In the genomic region with DNA sequence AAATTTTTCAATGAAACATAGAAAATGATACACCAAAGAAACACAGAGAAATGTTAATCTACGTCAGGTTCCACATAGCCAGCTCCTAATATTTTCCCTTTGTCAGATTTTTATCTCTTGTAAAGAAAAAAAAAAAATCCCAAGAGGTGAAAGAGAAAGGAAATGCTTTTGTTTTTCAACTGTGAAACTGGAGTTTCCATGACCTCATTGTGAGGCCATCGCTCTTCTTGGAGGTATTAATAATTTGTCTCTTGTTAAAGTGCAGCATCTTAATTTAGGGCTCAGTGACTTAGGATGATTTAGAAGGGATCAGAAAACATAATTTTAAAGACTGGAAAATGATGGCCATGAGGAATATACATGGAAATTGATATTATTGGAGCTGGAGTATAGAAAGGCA, we compare ENCODE assay signal across 20 cellular contexts. TPM values are rescaled to one million over a fixed set of nuclear protein-coding genes. Genes with fewer than 3 reads are reported as not detected.
DNase-seq lines count a peak whose midpoint lies in the region; ATAC-seq and TF ChIP-seq lines count a peak whose summit lies in the region.
"Had no signal": no experiment of that assay in that cellular context is flagged by ENCODE, and none has a peak within 500 bp of the region (broad histone marks: within the 10 kb centered on the region; RNA-seq: fewer than 3 reads in every experiment).

No MANE protein-coding gene starts in this region.

- peak overlapping the region; percentile 18; the same call in 1 of the 2 replicates for H3K4ac ChIP-seq in IMR-90 (ENCODE audit: low read depth, low read length)

- no peak overlapping the region for H3K14ac ChIP-seq in IMR-90 (replicated peaks; ENCODE audit: low read depth, low read length)

- H3K4me3 ChIP-seq in IMR-90 (ENCODE audit: insufficient read depth, low read depth, low read length) (no peak overlapping the region), endodermal cell (ENCODE audit: low read length) (no peak overlapping the region), mesodermal cell (ENCODE audit: extremely low read depth, insufficient read depth, low read length, poor library complexity, severe bottlenecking) (no peak overlapping the region), skeletal muscle tissue (ENCODE audit: low read length in 3 of 3) (no peak overlapping the region)
- H3K4me3 ChIP-seq: BLaER1, lung had no signal

- H3K9me3 ChIP-seq in IMR-90 (ENCODE audit: control insufficient read depth, insufficient read depth, low read length) (peaks cover 5% of the 10 kb centered on the region), endodermal cell (ENCODE audit: control insufficient read depth, low read length) (peaks cover 27% of the 10 kb centered on the region), mesodermal cell (ENCODE audit: control insufficient read depth, low read length) (peaks cover 10% of the 10 kb centered on the region), skeletal muscle tissue (ENCODE audit: control insufficient read depth in 3 of 3, low read length in 3 of 3) (peaks cover 0 to 2% (median 0%) of the 10 kb centered on the region in 3 donors)

- no peak overlapping the region for H2BK15ac ChIP-seq in IMR-90 (ENCODE audit: low read depth, low read length)

- peaks cover 25% of the 10 kb centered on the region for H3K4me1 Mint-ChIP-seq in endodermal cell
- H3K4me1 Mint-ChIP-seq: naive B cell had no signal

- H3K27me3 Mint-ChIP-seq in endodermal cell (ENCODE audit: insufficient read depth), result no peaks in the 10 kb centered on the region
- H3K27me3 Mint-ChIP-seq: activated CD8-positive, alpha-beta T cell treated with anti-CD3 and anti-CD28 coated beads for 36 hours; activated T-cell treated with anti-CD3 and anti-CD28 coated beads, Interleukin-2, amount 50 U/mL, for 24 hours; naive B cell had no signal

- no peak for DNase-seq in IMR-90
- DNase-seq in endodermal cell, result no peak
- DNase-seq in MV-4-11 (lab: John Stamatoyannopoulos, UW), result no peak
- DNase-seq in activated T-cell treated with anti-CD3 and anti-CD28 coated beads, Interleukin-2, amount 50 U/mL, for 1 hour, result no peak
- no peak for DNase-seq in stimulated activated CD4-positive, alpha-beta T cell treated with anti-CD3 and anti-CD28 coated beads, Interleukin-2, amount 100 ng/mL, for 24 hours
- no peak for DNase-seq in DMS79 treated with DMSO at 0.1 percent for 48 hours (lab: John Stamatoyannopoulos, UW)
- DNase-seq: activated CD8-positive, alpha-beta T cell treated with anti-CD3 and anti-CD28 coated beads for 36 hours; activated naive CD4-positive, alpha-beta T cell treated with anti-CD3 and anti-CD28 coated beads for 36 hours; activated T-cell treated with anti-CD3 and anti-CD28 coated beads, Interleukin-2, amount 50 U/mL, for 24 hours; anterior cingulate cortex; Calu3; islet precursor cell; naive B cell; NCI-H1436; NCI-H526 treated with DMSO at 0.1 percent for 48 hours; T1000 had no signal

- no peak overlapping the region for H4K8ac ChIP-seq in IMR-90 (ENCODE audit: low read depth in 2 of 2, low read length in 2 of 2)

- no peak overlapping the region for H4K91ac ChIP-seq in IMR-90 (ENCODE audit: insufficient read depth, low read depth, low read length)

- H3K9me3 Mint-ChIP-seq in endodermal cell, result peaks cover 16% of the 10 kb centered on the region

- H2AK5ac ChIP-seq in IMR-90 (ENCODE audit: low read depth, low read length), result no peak overlapping the region

- H3K27ac ChIP-seq in IMR-90 (ENCODE audit: insufficient read depth, low read length) (peak overlapping the region; percentile 88; the same call in 1 of the 2 replicates), endodermal cell (ENCODE audit: low read depth, low read length) (peak overlapping the region; percentile 98), mesodermal cell (ENCODE audit: low read depth, low read length, severe bottlenecking) (peak overlapping the region; percentile 98), skeletal muscle tissue (ENCODE audit: low read depth, low read length) (peak overlapping the region; percentile 48)
- H3K27ac ChIP-seq: BLaER1 had no signal

- intact Hi-C loops in IMR-90 (cut with micrococcal nuclease), result no loop called here

- no peak overlapping the region for H2AK9ac ChIP-seq in IMR-90 (replicated peaks; ENCODE audit: low read depth, low read length, poor library complexity)

- in situ Hi-C loops in IMR-90 (cut with MboI; ENCODE audit: low sequenced_read_pairs), result no loop called here

- no peak for ATAC-seq in IMR-90 (ENCODE audit: low read depth)
- ATAC-seq: activated CD8-positive, alpha-beta T cell treated with anti-CD3 and anti-CD28 coated beads for 36 hours had no signal

- H3K4me1 ChIP-seq in IMR-90 (ENCODE audit: control insufficient read depth, insufficient read depth, low read length), result peaks cover 14% of the 10 kb centered on the region
- H3K4me1 ChIP-seq in endodermal cell (ENCODE audit: control insufficient read depth, insufficient read depth, low read length), result peaks cover 11% of the 10 kb centered on the region
- H3K4me1 ChIP-seq in mesodermal cell (ENCODE audit: control insufficient read depth, insufficient read depth, low read length, poor library complexity, severe bottlenecking), result peaks cover 22% of the 10 kb centered on the region
- H3K4me1 ChIP-seq in skeletal muscle tissue (ENCODE audit: control insufficient read depth in 3 of 3, insufficient read depth in 3 of 3, low read length in 3 of 3), result peaks cover 16 to 32% (median 16%) of the 10 kb centered on the region in 3 donors

- TF ChIP-seq CTCF in IMR-90 (conservative IDR thresholded peaks at IDR 0.05; ENCODE audit: low read depth, low read length) (no peak), endodermal cell (conservative IDR thresholded peaks at IDR 0.05) (no peak)

- H3K27me3 ChIP-seq in IMR-90 (ENCODE audit: control insufficient read depth, insufficient read depth, low read length) (no peaks in the 10 kb centered on the region), endodermal cell (ENCODE audit: control insufficient read depth, insufficient read depth, low read length, poor library complexity, severe bottlenecking) (no peaks in the 10 kb centered on the region), skeletal muscle tissue (ENCODE audit: control insufficient read depth in 3 of 3, insufficient read depth in 3 of 3, low read length in 3 of 3) (no peaks in the 10 kb centered on the region)
- H3K27me3 ChIP-seq: BLaER1 had no signal

- no TSS peak for BruUV-seq in IMR-90 (replicated peaks; lab: Mats Ljungman, UMichigan)

- no peak overlapping the region; the same call in 1 of the 2 replicates for H3K23ac ChIP-seq in IMR-90 (ENCODE audit: low read depth, low read length)

- no peaks in the 10 kb centered on the region for H4K20me1 ChIP-seq in IMR-90 (ENCODE audit: insufficient read depth, low read length)
- H4K20me1 ChIP-seq: BLaER1 had no signal

- H3K4me3 Mint-ChIP-seq in endodermal cell, result no peak overlapping the region
- H3K4me3 Mint-ChIP-seq: activated CD8-positive, alpha-beta T cell treated with anti-CD3 and anti-CD28 coated beads for 36 hours; activated naive CD4-positive, alpha-beta T cell treated with anti-CD3 and anti-CD28 coated beads for 36 hours; activated T-cell treated with anti-CD3 and anti-CD28 coated beads, Interleukin-2, amount 50 U/mL, for 24 hours; naive B cell had no signal

- H3K9ac ChIP-seq in IMR-90 (ENCODE audit: low read depth, low read length) (no peak overlapping the region), endodermal cell (ENCODE audit: extremely low read depth, low read length, poor library complexity, severe bottlenecking) (no peak overlapping the region), skeletal muscle tissue (ENCODE audit: low read depth in 1 of 3, low read length in 3 of 3) (peak overlapping the region in 1 of 3 donors; percentile 57)
- H3K9ac ChIP-seq: BLaER1 had no signal

- no peak overlapping the region for H3K4me2 ChIP-seq in IMR-90 (ENCODE audit: low read depth, low read length)
- H3K4me2 ChIP-seq: BLaER1 had no signal

- H2BK5ac ChIP-seq in IMR-90 (ENCODE audit: low read depth, low read length, poor library complexity, severe bottlenecking), result no peak overlapping the region

- peak overlapping the region; percentile 44; the same call in 1 of the 2 replicates for H2BK120ac ChIP-seq in IMR-90 (ENCODE audit: low read depth, low read length)

- no peak for TF ChIP-seq RAD21 in IMR-90 (IDR thresholded peaks at IDR 0.05; ENCODE audit: low read length)

- no peak overlapping the region for H2BK20ac ChIP-seq in IMR-90 (ENCODE audit: low read depth, low read length)

- TF ChIP-seq POLR2A in IMR-90 (IDR thresholded peaks at IDR 0.05; ENCODE audit: low read depth, low read length), result no peak

- H3K79me1 ChIP-seq in IMR-90 (ENCODE audit: low read depth in 1 of 2, low read length in 2 of 2), result peaks cover 0 to 4% of the 10 kb centered on the region in 2 experiments; a peak in 1 of 4 replicates

- H3K27ac Mint-ChIP-seq in endodermal cell, result peak overlapping the region; percentile 91
- H3K27ac Mint-ChIP-seq: activated CD8-positive, alpha-beta T cell treated with anti-CD3 and anti-CD28 coated beads for 36 hours; activated naive CD4-positive, alpha-beta T cell treated with anti-CD3 and anti-CD28 coated beads for 36 hours; activated T-cell treated with anti-CD3 and anti-CD28 coated beads, Interleukin-2, amount 50 U/mL, for 24 hours; naive B cell had no signal

- H3K56ac ChIP-seq in IMR-90 (ENCODE audit: extremely low read depth, insufficient read depth, low read length), result no peak overlapping the region

- 67% methylated on average over 1 of the region's 2 CpGs; no CpG with 5 or more reads in 1 of the 2 experiments for WGBS in IMR-90 (ENCODE audit: extremely low coverage in 2 of 2, insufficient read length in 1 of 2), 2 experiments
- WGBS in endodermal cell (ENCODE audit: insufficient coverage in 1 of 2, insufficient read length in 1 of 2), 2 experiments, result 63 to 93% methylated on average over 1 to 2 of the region's 2 CpGs
- 67 to 92% methylated on average over 1 of the region's 2 CpGs for WGBS in mesodermal cell (ENCODE audit: insufficient coverage in 2 of 2), 2 experiments

- peak overlapping the region; percentile 93; the same call in 1 of the 2 replicates for H3K18ac ChIP-seq in IMR-90 (ENCODE audit: low read depth, low read length)

- POLR2A ChIA-PET in IMR-90 (lab: Charles Lee; ENCODE audit: unreplicated experiment), result no interaction called here

- H3K9me1 ChIP-seq in IMR-90 (ENCODE audit: insufficient read depth, low read length), result peaks cover 5% of the 10 kb centered on the region; the same call in 1 of the 2 replicates

- H3K36me3 Mint-ChIP-seq in endodermal cell (ENCODE audit: low read depth), result peaks cover 50% of the 10 kb centered on the region
- H3K36me3 Mint-ChIP-seq: naive B cell had no signal

- dilution Hi-C loops in IMR-90 (cut with HindIII; ENCODE audit: low sequenced_read_pairs, unreplicated experiment), result no loop called here

- H2AFZ ChIP-seq in IMR-90 (replicated peaks; ENCODE audit: low read length, poor library complexity), result no peak overlapping the region

- H3K36me3 ChIP-seq in IMR-90 (ENCODE audit: control insufficient read depth, insufficient read depth, low read length) (peaks cover 2% of the 10 kb centered on the region; the same call in 1 of the 2 replicates), endodermal cell (ENCODE audit: control insufficient read depth, insufficient read depth, low read length) (peaks cover 34% of the 10 kb centered on the region), mesodermal cell (ENCODE audit: control insufficient read depth, insufficient read depth, low read length) (no peaks in the 10 kb centered on the region), skeletal muscle tissue (ENCODE audit: control insufficient read depth in 3 of 3, insufficient read depth in 3 of 3, low read length in 3 of 3) (no peaks in the 10 kb centered on the region)
- H3K36me3 ChIP-seq: BLaER1 had no signal

- CTCF ChIA-PET in IMR-90 (lab: Yijun Ruan, JAX), result interaction anchor here (0.6 to 0.7 kb wide), 2 partner anchors 14 to 986 kb away, joined by 3 read pairs; no protein-coding TSS in a partner anchor

- H4K5ac ChIP-seq in IMR-90 (ENCODE audit: low read depth, low read length), result no peak overlapping the region

RNA-seq across cellular contexts. Expression of a gene that starts 21.7 kb away (rescaled TPM):
- total RNA-seq in IMR-90 (2012; rRNA removed) (2.8 and 3.8 TPM in 2 replicates), endodermal cell (100 to 1,000 TPM; 110 to 133 TPM), skeletal muscle tissue (29.7 TPM)
- 1.3 and 1.8 TPM in 2 replicates for polyA plus RNA-seq in IMR-90 (2012; rRNA removed)
- 0.56 and 0.70 TPM in 2 replicates for polyA plus RNA-seq in IMR-90 (2012; cell fraction: cytosol; rRNA removed)
- 0.33 and 3.3 TPM in 2 replicates for polyA plus RNA-seq in IMR-90 (2012; cell fraction: nucleus; rRNA removed; ENCODE audit: low replicate concordance)
- polyA plus RNA-seq in endodermal cell (2013, experiment 1 of 2), result 41.9 TPM
- 49.8 TPM for polyA plus RNA-seq in endodermal cell (2013, experiment 2 of 2)
- 44.4 TPM for polyA plus RNA-seq in mesodermal cell (2013, experiment 1 of 2)
- 56.6 TPM for polyA plus RNA-seq in mesodermal cell (2013, experiment 2 of 2)
- total RNA-seq: activated CD8-positive, alpha-beta T cell treated with anti-CD3 and anti-CD28 coated beads for 36 hours; activated naive CD4-positive, alpha-beta T cell treated with anti-CD3 and anti-CD28 coated beads for 36 hours; Calu3 had no signal

Comparison
In these comparisons a context has a peak if more than half of its experiments do, and no peak if none do; other contexts are left out.
1. H3K27ac ChIP-seq: peak in every context shown above with its lines; median percentile 98 in endodermal cell; 98 in mesodermal cell; 88 in IMR-90; 48 in skeletal muscle tissue.